Comparison of ENCODE assay signal across 19 cellular contexts in genomic region chr4:110075083-110075738, GRCh38.
DNase-seq lines count a peak whose midpoint lies in the region; ATAC-seq and TF ChIP-seq lines count a peak whose summit lies in the region.
"Had no signal": no experiment of that assay in that cellular context is flagged by ENCODE, and none has a peak within 500 bp of the region (broad histone marks: within the 10 kb centered on the region; RNA-seq: fewer than 3 reads in every experiment).

No MANE protein-coding gene starts in this region.

- H3K4me3 ChIP-seq in KMS-11 (IDR thresholded peaks at IDR 0.05; ENCODE audit: insufficient read depth, low read depth, low read length) (no peak overlapping the region), Peyer's patch (no peak overlapping the region)
- H3K4me3 ChIP-seq: cardiac muscle cell, heart left ventricle, prostate gland, upper lobe of left lung had no signal

- H3K36me3 Mint-ChIP-seq in activated T-cell treated with anti-CD3 and anti-CD28 coated beads, Interleukin-2, amount 50 U/mL, for 4 hours (ENCODE audit: insufficient read depth): peaks cover 3% of the 10 kb centered on the region
- peaks cover 21% of the 10 kb centered on the region for H3K36me3 Mint-ChIP-seq in type B pancreatic cell
- H3K36me3 Mint-ChIP-seq: stimulated activated memory B cell treated with anti-CD40 and anti-IgM and Interleukin-4, amounts not matched to agents 10 μg/mL and 1 μg/mL and 100 μg/mL, for 72 hours had no signal

- H3K4me1 ChIP-seq in KMS-11 (ENCODE audit: low read depth, poor library complexity, severe bottlenecking): peaks cover 14% of the 10 kb centered on the region
- H3K4me1 ChIP-seq in Peyer's patch: no peaks in the 10 kb centered on the region
- H3K4me1 ChIP-seq: prostate gland had no signal

- H3K27ac ChIP-seq in KMS-11 (no peak overlapping the region), Peyer's patch (no peak overlapping the region)
- H3K27ac ChIP-seq: cardiac muscle cell, heart left ventricle, prostate gland, upper lobe of left lung, WERI-Rb-1 had no signal

- TF ChIP-seq CTCF in KMS-11 (conservative IDR thresholded peaks at IDR 0.05; ENCODE audit: low read depth, low read length) (no peak), Peyer's patch (IDR thresholded peaks at IDR 0.05) (no peak), type B pancreatic cell (conservative IDR thresholded peaks at IDR 0.05) (no peak)

- no peaks in the 10 kb centered on the region for H3K9me3 Mint-ChIP-seq in activated T-cell treated with anti-CD3 and anti-CD28 coated beads, Interleukin-2, amount 50 U/mL, for 4 hours
- H3K9me3 Mint-ChIP-seq in type B pancreatic cell: peaks cover 6% of the 10 kb centered on the region

- H2AFZ ChIP-seq in KMS-11 (ENCODE audit: low read depth): no peak overlapping the region

- no peak for TF ChIP-seq POLR2A in GM18505 (IDR thresholded peaks at IDR 0.05; ENCODE audit: borderline replicate concordance, extremely low read depth, insufficient read depth, insufficient read length)
- no peak for TF ChIP-seq POLR2A in Peyer's patch (IDR thresholded peaks at IDR 0.05)

- no peak for DNase-seq in activated T-cell treated with anti-CD3 and anti-CD28 coated beads, Interleukin-2, amount 50 U/mL, for 4 hours
- DNase-seq in activated T-cell treated with anti-CD3 and anti-CD28 coated beads, Interleukin-2, amount 50 U/mL, for 48 hours: no peak
- DNase-seq in SHP77 treated with DMSO at 0.1 percent for 48 hours (lab: John Stamatoyannopoulos, UW) (no peak), Peyer's patch (no peak), type B pancreatic cell (ENCODE audit: extremely low spot score, unreplicated experiment) (no peak)
- DNase-seq: DMS79 treated with DMSO at 0.1 percent for 48 hours, heart left ventricle, mesenchymal stem cell, NCI-H1092 treated with DMSO at 0.1 percent for 48 hours, NCI-H748 treated with DMSO at 0.1 percent for 48 hours, nephron progenitor cell, upper lobe of left lung, WERI-Rb-1 had no signal

- H3K27ac Mint-ChIP-seq in type B pancreatic cell: no peak overlapping the region
- H3K27ac Mint-ChIP-seq: nephron progenitor cell; stimulated activated memory B cell treated with anti-CD40 and anti-IgM and Interleukin-4, amounts not matched to agents 10 μg/mL and 1 μg/mL and 100 μg/mL, for 72 hours had no signal

- no peaks in the 10 kb centered on the region for H3K79me2 ChIP-seq in KMS-11 (ENCODE audit: insufficient read depth, low read depth)

- no peaks in the 10 kb centered on the region for H4K20me1 ChIP-seq in KMS-11 (ENCODE audit: insufficient read depth)

- ATAC-seq in activated T-cell treated with anti-CD3 and anti-CD28 coated beads, Interleukin-2, amount 50 U/mL, for 4 hours: peak; percentile 18 to 59
- ATAC-seq in HG02870 (IDR thresholded peaks at IDR 0.05; ENCODE audit: unreplicated experiment) (peak; percentile 59), GM18505 (IDR thresholded peaks at IDR 0.05; ENCODE audit: unreplicated experiment) (no peak)
- ATAC-seq: heart left ventricle; stimulated activated memory B cell treated with anti-CD40 and anti-IgM and Interleukin-4, amounts not matched to agents 10 μg/mL and 1 μg/mL and 100 μg/mL, for 72 hours had no signal

- H3K27me3 ChIP-seq in KMS-11 (ENCODE audit: insufficient read depth, low read depth) (no peaks in the 10 kb centered on the region), Peyer's patch (no peaks in the 10 kb centered on the region)
- H3K27me3 ChIP-seq: cardiac muscle cell, heart left ventricle, upper lobe of left lung had no signal

- H3K4me3 Mint-ChIP-seq in activated T-cell treated with anti-CD3 and anti-CD28 coated beads, Interleukin-2, amount 50 U/mL, for 4 hours: no peak overlapping the region
- no peak overlapping the region for H3K4me3 Mint-ChIP-seq in type B pancreatic cell
- H3K4me3 Mint-ChIP-seq: nephron progenitor cell; stimulated activated memory B cell treated with anti-CD40 and anti-IgM and Interleukin-4, amounts not matched to agents 10 μg/mL and 1 μg/mL and 100 μg/mL, for 72 hours had no signal

- H3K36me3 ChIP-seq in KMS-11 (ENCODE audit: insufficient read depth): no peaks in the 10 kb centered on the region
- H3K36me3 ChIP-seq in Peyer's patch: no peaks in the 10 kb centered on the region
- H3K36me3 ChIP-seq: heart left ventricle, prostate gland, upper lobe of left lung, WERI-Rb-1 had no signal

- no peaks in the 10 kb centered on the region for H3K4me1 Mint-ChIP-seq in activated T-cell treated with anti-CD3 and anti-CD28 coated beads, Interleukin-2, amount 50 U/mL, for 4 hours (ENCODE audit: low read depth)
- H3K4me1 Mint-ChIP-seq in type B pancreatic cell (ENCODE audit: unreplicated experiment): peaks cover 11% of the 10 kb centered on the region
- H3K4me1 Mint-ChIP-seq: stimulated activated memory B cell treated with anti-CD40 and anti-IgM and Interleukin-4, amounts not matched to agents 10 μg/mL and 1 μg/mL and 100 μg/mL, for 72 hours had no signal

- no peak overlapping the region for H3K9ac ChIP-seq in KMS-11

- no peaks in the 10 kb centered on the region for H3K9me3 ChIP-seq in Peyer's patch
- H3K9me3 ChIP-seq: heart left ventricle, prostate gland, upper lobe of left lung had no signal

- H3K27me3 Mint-ChIP-seq in activated T-cell treated with anti-CD3 and anti-CD28 coated beads, Interleukin-2, amount 50 U/mL, for 4 hours (ENCODE audit: low read depth): no peaks in the 10 kb centered on the region
- H3K27me3 Mint-ChIP-seq in type B pancreatic cell: no peaks in the 10 kb centered on the region

- H3K4me2 ChIP-seq in KMS-11: 0 out of 2 replicates have a peak overlapping the region, but pooled peaks have one; percentile 5
